Comparison of ENCODE assay signal across 24 cellular contexts in genomic region chr11:60771879-60772525, GRCh38. TPM values are rescaled to one million over a fixed set of nuclear protein-coding genes. Genes with fewer than 3 reads are reported as not detected.
DNase-seq lines count a peak whose midpoint lies in the region; ATAC-seq and TF ChIP-seq lines count a peak whose summit lies in the region.
"Had no signal": no experiment of that assay in that cellular context is flagged by ENCODE, and none has a peak within 500 bp of the region (broad histone marks: within the 10 kb centered on the region; RNA-seq: fewer than 3 reads in every experiment).

No MANE protein-coding gene starts in this region.

- H3K36me3 ChIP-seq in upper lobe of right lung = no peaks in the 10 kb centered on the region
- no peaks in the 10 kb centered on the region for H3K36me3 ChIP-seq in suprapubic skin
- no peaks in the 10 kb centered on the region for H3K36me3 ChIP-seq in BE2C
- H3K36me3 ChIP-seq: brain microvascular endothelial cell, esophagus muscularis mucosa, thoracic aorta had no signal

- intact Hi-C loops in upper lobe of right lung (cut with DNase I) = no loop called here

- H3K4me1 ChIP-seq in upper lobe of right lung (peaks cover 6% of the 10 kb centered on the region), suprapubic skin (peaks cover 4% of the 10 kb centered on the region), BE2C (no peaks in the 10 kb centered on the region)

- no peak overlapping the region for H3K27ac ChIP-seq in upper lobe of right lung
- no peak overlapping the region for H3K27ac ChIP-seq in suprapubic skin
- H3K27ac ChIP-seq: brain microvascular endothelial cell, esophagus muscularis mucosa, HL-60, thoracic aorta had no signal

- no peak overlapping the region for H3K4me3 ChIP-seq in epithelial cell of esophagus (ENCODE audit: low read length)
- no peak overlapping the region for H3K4me3 ChIP-seq in upper lobe of right lung
- H3K4me3 ChIP-seq in suprapubic skin = no peak overlapping the region
- H3K4me3 ChIP-seq in BE2C (ENCODE audit: low read depth, low read length) = no peak overlapping the region
- H3K4me3 ChIP-seq: esophagus muscularis mucosa, smooth muscle cell, thoracic aorta had no signal

- TF ChIP-seq CTCF in epithelial cell of esophagus (IDR thresholded peaks at IDR 0.05; ENCODE audit: insufficient read depth, low read depth, low read length, missing control alignments) (no peak), upper lobe of right lung (IDR thresholded peaks at IDR 0.05) (no peak), suprapubic skin (IDR thresholded peaks at IDR 0.05) (no peak), BE2C (IDR thresholded peaks at IDR 0.05; ENCODE audit: low read depth, low read length) (no peak)

- TF ChIP-seq EP300 in suprapubic skin (IDR thresholded peaks at IDR 0.05) = no peak

- H3K27me3 ChIP-seq in upper lobe of right lung = peaks cover 10% of the 10 kb centered on the region
- H3K27me3 ChIP-seq in suprapubic skin = peaks cover 6% of the 10 kb centered on the region
- H3K27me3 ChIP-seq in BE2C = no peaks in the 10 kb centered on the region
- H3K27me3 ChIP-seq: brain microvascular endothelial cell had no signal

- ATAC-seq in GM21390 (IDR thresholded peaks at IDR 0.05; ENCODE audit: unreplicated experiment) = peak; percentile 38
- no peak for ATAC-seq in upper lobe of right lung
- ATAC-seq in HG03045 (IDR thresholded peaks at IDR 0.05; ENCODE audit: unreplicated experiment) = no peak
- ATAC-seq: SK-N-SH treated with all-trans-retinoic acid at 6 μM for 48 hours had no signal

- no peaks in the 10 kb centered on the region for H3K9me3 ChIP-seq in upper lobe of right lung
- no peaks in the 10 kb centered on the region for H3K9me3 ChIP-seq in suprapubic skin
- H3K9me3 ChIP-seq in BE2C = no peaks in the 10 kb centered on the region
- H3K9me3 ChIP-seq: esophagus muscularis mucosa, thoracic aorta had no signal

- WGBS in suprapubic skin = 73% methylated on average over 15 of the region's 16 CpGs

- peak; percentile 56 for DNase-seq in M059J (ENCODE audit: low read depth)
- peak; percentile 35 for DNase-seq in epithelial cell of esophagus (ENCODE audit: low read depth)
- peak; percentile 25 for DNase-seq in upper lobe of right lung
- no peak for DNase-seq in suprapubic skin (ENCODE audit: low spot score in 2 of 2)
- no peak for DNase-seq in BE2C
- DNase-seq: activated naive CD8-positive, alpha-beta T cell treated with anti-CD3 and anti-CD28 coated beads for 36 hours; activated T-cell treated with anti-CD3 and anti-CD28 coated beads, Interleukin-2, amount 50 U/mL, for 1 hour; brain microvascular endothelial cell; immature natural killer cell; KG1; mesenchymal stem cell; NCI-H1092; NCI-H2171; NCI-H748 treated with DMSO at 0.1 percent for 48 hours had no signal

- no peak for TF ChIP-seq POLR2A in suprapubic skin (IDR thresholded peaks at IDR 0.05)

RNA-seq across cellular contexts. Expression of gene MS4A10, which starts 13.1 kb away (rescaled TPM):
- total RNA-seq in M059J (2014; rRNA removed; shearing (Covaris generic)) = not detected in 2 replicates
- total RNA-seq in upper lobe of right lung = not detected
- not detected for total RNA-seq in suprapubic skin
- polyA plus RNA-seq in BE2C (2012; ENCODE audit: insufficient read depth, insufficient read length, low read depth) = not detected
- total RNA-seq: activated naive CD8-positive, alpha-beta T cell treated with anti-CD3 and anti-CD28 coated beads for 36 hours; dermis microvascular lymphatic vessel endothelial cell; esophagus muscularis mucosa; progenitor cell of endocrine pancreas; smooth muscle cell; thoracic aorta had no signal
- polyA plus RNA-seq: BJ, immature natural killer cell, smooth muscle cell had no signal

RNA-seq across cellular contexts. Expression of gene MS4A15, which starts 15.3 kb away (rescaled TPM):
- total RNA-seq in M059J (2014; rRNA removed; shearing (Covaris generic)) = not detected in 2 replicates
- total RNA-seq in upper lobe of right lung (147 TPM), suprapubic skin (not detected)
- polyA plus RNA-seq in BE2C (2012; ENCODE audit: insufficient read depth, insufficient read length, low read depth) = not detected
- total RNA-seq: activated naive CD8-positive, alpha-beta T cell treated with anti-CD3 and anti-CD28 coated beads for 36 hours; progenitor cell of endocrine pancreas; smooth muscle cell; thoracic aorta had no signal
- polyA plus RNA-seq: BJ, immature natural killer cell, smooth muscle cell had no signal

RNA-seq across cellular contexts. Expression of gene MS4A18, which starts 47.5 kb away (rescaled TPM):
- not detected in 2 replicates for total RNA-seq in M059J (2014; rRNA removed; shearing (Covaris generic))
- total RNA-seq in upper lobe of right lung = not detected
- not detected for total RNA-seq in suprapubic skin
- not detected for polyA plus RNA-seq in BE2C (2012; ENCODE audit: insufficient read depth, insufficient read length, low read depth)
- total RNA-seq: activated naive CD8-positive, alpha-beta T cell treated with anti-CD3 and anti-CD28 coated beads for 36 hours; dermis microvascular lymphatic vessel endothelial cell; esophagus muscularis mucosa; progenitor cell of endocrine pancreas; smooth muscle cell; thoracic aorta had no signal
- polyA plus RNA-seq: BJ, immature natural killer cell, smooth muscle cell had no signal

Comparison
In these comparisons a context has a peak if more than half of its experiments do, and no peak if none do; other contexts are left out.
1. DNase-seq: peak in M059J (single experiment), epithelial cell of esophagus (single experiment) and upper lobe of right lung (single experiment); none in suprapubic skin (0 of 2) and BE2C (single experiment).
2. RNA of gene MS4A15, which starts 15.3 kb away (total RNA-seq): 147 TPM in upper lobe of right lung (single experiment); not detected in M059J and not detected in suprapubic skin; every median in the first group is over 100 times any median in the second.